ENCODE assay signal across 1 cellular context in genomic region chr19:7673995-7674667, GRCh38.
TF ChIP-seq lines count a peak whose summit lies in the region.

No MANE protein-coding gene starts in this region.

TF ChIP-seq in endothelial cell of umbilical vein, 7 proteins besides CTCF, POLR2A, EP300 and RAD21:
- no peak for TF ChIP-seq JUN (IDR thresholded peaks at IDR 0.05; ENCODE audit: borderline replicate concordance, insufficient read depth, insufficient read length, low read depth)
- TF ChIP-seq FOS (IDR thresholded peaks at IDR 0.05; ENCODE audit: borderline replicate concordance, insufficient read depth, low read length): no peak
- TF ChIP-seq POLR2AphosphoS5 (IDR thresholded peaks at IDR 0.05; ENCODE audit: insufficient read depth, low read depth, low read length): no peak
- TF ChIP-seq EZH2 (IDR thresholded peaks at IDR 0.05; ENCODE audit: borderline replicate concordance, low read depth, low read length, severe bottlenecking): no peak
- TF ChIP-seq GATA2 (IDR thresholded peaks at IDR 0.05; ENCODE audit: insufficient read depth, insufficient read length, low read depth, low read length): no peak
- no peak for TF ChIP-seq MYC (IDR thresholded peaks at IDR 0.05; ENCODE audit: low read depth, low read length)
- no peak for TF ChIP-seq MAX (IDR thresholded peaks at IDR 0.05; ENCODE audit: insufficient read depth, insufficient read length)
